22 cellular contexts compared by ENCODE assay signal in genomic region chr5:133983674-133984073, GRCh38.
"Had no signal": no experiment of that assay in that cellular context is flagged by ENCODE, and none has a peak within 500 bp of the region (broad histone marks: within the 10 kb centered on the region; RNA-seq: fewer than 3 reads in every experiment).

No MANE protein-coding gene starts in this region.

- H3K27me3 Mint-ChIP-seq: activated CD4-positive, alpha-beta memory T cell treated with anti-CD3 and anti-CD28 coated beads for 36 hours; activated naive CD4-positive, alpha-beta T cell treated with anti-CD3 and anti-CD28 coated beads, Interleukin-2, amount 50 U/mL, for 24 hours; natural killer cell treated with Interleukin-12 subunit alpha and Interleukin-12 subunit beta and Interleukin-15 and Interleukin-18, amount 100 ng/mL, for 72 hours; stimulated activated naive B cell treated with anti-CD40 and anti-IgM and Interleukin-4, amounts not matched to agents 10 μg/mL and 1 μg/mL and 100 μg/mL, for 72 hours had no signal

- H3K4me1 Mint-ChIP-seq: endodermal cell had no signal

- H3K27ac ChIP-seq: epithelial cell of prostate, foreskin keratinocyte, neutrophil, pancreas, sigmoid colon, tibial nerve had no signal

- H3K4me3 Mint-ChIP-seq: activated CD4-positive, alpha-beta memory T cell treated with anti-CD3 and anti-CD28 coated beads for 36 hours; activated naive CD4-positive, alpha-beta T cell treated with anti-CD3 and anti-CD28 coated beads, Interleukin-2, amount 50 U/mL, for 24 hours; activated T-cell treated with anti-CD3 and anti-CD28 coated beads, Interleukin-2, amount 50 U/mL, for 4 hours; endodermal cell; natural killer cell treated with Interleukin-12 subunit alpha and Interleukin-12 subunit beta and Interleukin-15 and Interleukin-18, amount 100 ng/mL, for 72 hours had no signal

- H3K27ac Mint-ChIP-seq: activated CD4-positive, alpha-beta memory T cell treated with anti-CD3 and anti-CD28 coated beads for 36 hours; activated naive CD4-positive, alpha-beta T cell treated with anti-CD3 and anti-CD28 coated beads, Interleukin-2, amount 50 U/mL, for 24 hours; endodermal cell; stimulated activated naive B cell treated with anti-CD40 and anti-IgM and Interleukin-4, amounts not matched to agents 10 μg/mL and 1 μg/mL and 100 μg/mL, for 72 hours had no signal

- H3K4me1 ChIP-seq: foreskin keratinocyte, pancreas, sigmoid colon had no signal

- ATAC-seq: activated T-cell treated with anti-CD3 and anti-CD28 coated beads, Interleukin-2, amount 50 U/mL, for 4 hours; foreskin keratinocyte; left colon; natural killer cell treated with Interleukin-12 subunit alpha and Interleukin-12 subunit beta and Interleukin-15 and Interleukin-18, amount 100 ng/mL, for 72 hours; pancreas; stimulated activated naive B cell treated with anti-CD40 and anti-IgM and Interleukin-4, amounts not matched to agents 10 μg/mL and 1 μg/mL and 100 μg/mL, for 72 hours had no signal

- FAIRE-seq: islet of Langerhans, pancreas, urothelium cell line had no signal

- H3K9me3 ChIP-seq: neutrophil, pancreas, sigmoid colon, tibial nerve had no signal

- H3K4me3 ChIP-seq: lung, pancreas, sigmoid colon, tibial nerve had no signal

- H3K9me3 Mint-ChIP-seq: activated CD4-positive, alpha-beta memory T cell treated with anti-CD3 and anti-CD28 coated beads for 36 hours; activated naive CD4-positive, alpha-beta T cell treated with anti-CD3 and anti-CD28 coated beads, Interleukin-2, amount 50 U/mL, for 24 hours; activated T-cell treated with anti-CD3 and anti-CD28 coated beads, Interleukin-2, amount 50 U/mL, for 4 hours; endodermal cell; natural killer cell treated with Interleukin-12 subunit alpha and Interleukin-12 subunit beta and Interleukin-15 and Interleukin-18, amount 100 ng/mL, for 72 hours; stimulated activated naive B cell treated with anti-CD40 and anti-IgM and Interleukin-4, amounts not matched to agents 10 μg/mL and 1 μg/mL and 100 μg/mL, for 72 hours had no signal

- DNase-seq: activated CD4-positive, alpha-beta memory T cell treated with anti-CD3 and anti-CD28 coated beads for 36 hours; activated CD4-positive, CD25-positive, alpha-beta regulatory T cell treated with anti-CD3 and anti-CD28 coated beads, Interleukin-2, amount 50 U/mL, for 72 hours; activated gamma-delta T cell; activated T-cell treated with anti-CD3 and anti-CD28 coated beads, Interleukin-2, amount 50 U/mL, for 4 hours; amniotic stem cell; endodermal cell; foreskin keratinocyte; hippocampal formation; left colon; pancreas; sigmoid colon; stimulated activated CD4-positive, alpha-beta T cell treated with anti-CD3 and anti-CD28 coated beads, Interleukin-4, amount 100 ng/mL, for 24 hours; stimulated activated naive B cell treated with anti-CD40 and anti-IgM and Interleukin-4, amounts not matched to agents 10 μg/mL and 1 μg/mL and 100 μg/mL, for 72 hours; substantia nigra had no signal

- H3K27me3 ChIP-seq: foreskin keratinocyte, neutrophil, pancreas, sigmoid colon, tibial nerve had no signal
